In genomic region chr18:73835039-73835438, GRCh38 we compare ENCODE assay signal across 27 cellular contexts.
"Had no signal": no experiment of that assay in that cellular context is flagged by ENCODE, and none has a peak within 500 bp of the region (broad histone marks: within the 10 kb centered on the region; RNA-seq: fewer than 3 reads in every experiment).

No MANE protein-coding gene starts in this region.

- H3K27ac Mint-ChIP-seq: dendritic cell treated with granulocyte-macrophage colony-stimulating factor and Interleukin-4, amounts not matched to agents 40 ng/mL and 50 ng/mL, for 4 days; effector memory CD8-positive, alpha-beta T cell; endodermal cell had no signal

- H3K27me3 Mint-ChIP-seq: dendritic cell treated with granulocyte-macrophage colony-stimulating factor and Interleukin-4, amounts not matched to agents 40 ng/mL and 50 ng/mL, for 4 days; effector memory CD8-positive, alpha-beta T cell had no signal

- H3K27me3 ChIP-seq: colonic mucosa, dorsolateral prefrontal cortex, esophagus squamous epithelium, foreskin keratinocyte, gastrocnemius medialis, gastroesophageal sphincter, heart left ventricle, heart right ventricle had no signal

- FAIRE-seq: colon, endometrium, endothelial cell of umbilical vein, frontal cortex had no signal

- H3K27ac ChIP-seq: colonic mucosa, coronary artery, dorsolateral prefrontal cortex, epithelial cell of prostate, esophagus muscularis mucosa, esophagus squamous epithelium, foreskin keratinocyte, gastrocnemius medialis, gastroesophageal sphincter, heart left ventricle, heart right ventricle had no signal

- H3K9me3 Mint-ChIP-seq: dendritic cell treated with granulocyte-macrophage colony-stimulating factor and Interleukin-4, amounts not matched to agents 40 ng/mL and 50 ng/mL, for 4 days; endodermal cell had no signal

- H3K4me1 Mint-ChIP-seq: endodermal cell had no signal

- H3K4me1 ChIP-seq: colonic mucosa, esophagus muscularis mucosa, esophagus squamous epithelium, foreskin keratinocyte, gastrocnemius medialis, gastroesophageal sphincter, heart left ventricle had no signal

- DNase-seq: colonic mucosa; cortex of kidney; dermis blood vessel endothelial cell; dorsolateral prefrontal cortex; effector CD4-positive, alpha-beta T cell; effector CD8-positive, alpha-beta T cell; effector memory CD4-positive, alpha-beta T cell; effector memory CD8-positive, alpha-beta T cell; endodermal cell; erythroblast; esophagus squamous epithelium; gastrocnemius medialis; glutamatergic neuron; head of caudate nucleus; heart left ventricle; heart right ventricle had no signal

- H3K36me3 ChIP-seq: colonic mucosa, esophagus muscularis mucosa, esophagus squamous epithelium, gastrocnemius medialis, gastroesophageal sphincter, heart left ventricle, heart right ventricle had no signal

- H3K4me3 Mint-ChIP-seq: dendritic cell treated with granulocyte-macrophage colony-stimulating factor and Interleukin-4, amounts not matched to agents 40 ng/mL and 50 ng/mL, for 4 days; effector memory CD8-positive, alpha-beta T cell; endodermal cell had no signal

- H3K9me3 ChIP-seq: colonic mucosa, esophagus muscularis mucosa, esophagus squamous epithelium, gastrocnemius medialis, gastroesophageal sphincter, heart left ventricle, heart right ventricle had no signal

- H3K4me3 ChIP-seq: colonic mucosa, coronary artery, dorsolateral prefrontal cortex, esophagus muscularis mucosa, esophagus squamous epithelium, gastrocnemius medialis, gastroesophageal sphincter, heart left ventricle, heart right ventricle had no signal

- ATAC-seq: effector memory CD8-positive, alpha-beta T cell; esophagus mucosa; foreskin keratinocyte; gastrocnemius medialis; gastroesophageal sphincter; heart left ventricle had no signal
